In the genomic region with DNA sequence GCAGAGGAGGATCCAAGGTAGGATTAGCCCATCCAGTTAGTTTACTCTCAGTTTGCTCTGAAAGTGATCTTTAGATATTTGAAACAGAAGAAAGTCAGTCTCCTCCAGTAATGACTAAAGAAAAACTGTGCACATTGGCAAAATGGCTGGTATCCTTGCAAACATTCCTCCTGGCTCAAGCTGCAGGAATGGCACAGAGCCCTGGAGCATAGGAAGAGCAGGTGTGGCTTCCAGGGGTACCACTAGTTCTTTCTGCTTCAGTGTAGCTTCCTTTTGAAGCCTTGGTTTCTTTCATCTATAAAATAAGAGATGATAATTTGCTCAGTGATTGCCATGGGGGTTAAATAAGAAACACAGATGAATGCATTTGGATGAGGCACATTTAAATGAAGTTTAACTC, we compare ENCODE assay signal across 26 cellular contexts.
"Had no signal": no experiment of that assay in that cellular context is flagged by ENCODE, and none has a peak within 500 bp of the region (broad histone marks: within the 10 kb centered on the region; RNA-seq: fewer than 3 reads in every experiment).

No MANE protein-coding gene starts in this region.

- H3K4me3 Mint-ChIP-seq: activated CD4-positive, alpha-beta memory T cell treated with anti-CD3 and anti-CD28 coated beads, Interleukin-2, amount 10 ng/mL, durations not matched to agents 7 days and 5 days; activated CD4-positive, alpha-beta T cell treated with anti-CD3 and anti-CD28 coated beads, Interleukin-2, amount 10 ng/mL, durations not matched to agents 7 days and 5 days; activated T-cell treated with anti-CD3 and anti-CD28 coated beads, Interleukin-2, amount 50 U/mL, for 24 hours; immature natural killer cell; natural killer cell treated with Interleukin-12 subunit alpha and Interleukin-12 subunit beta and Interleukin-15 and Interleukin-18, amount 100 ng/mL, for 72 hours; stimulated activated naive CD8-positive, alpha-beta T cell treated with anti-CD3 and anti-CD28 coated beads, Interleukin-15, Interleukin-2, amounts not matched to agents 100 ng/mL and 50 ng/mL, for 24 hours; type B pancreatic cell; WTC11 had no signal

- H3K9me3 Mint-ChIP-seq: activated CD4-positive, alpha-beta T cell treated with anti-CD3 and anti-CD28 coated beads, Interleukin-2, amount 10 ng/mL, durations not matched to agents 7 days and 5 days; natural killer cell treated with Interleukin-12 subunit alpha and Interleukin-12 subunit beta and Interleukin-15 and Interleukin-18, amount 100 ng/mL, for 72 hours; type B pancreatic cell had no signal

- ATAC-seq: mucosa of descending colon; natural killer cell treated with Interleukin-12 subunit alpha and Interleukin-12 subunit beta and Interleukin-15 and Interleukin-18, amount 100 ng/mL, for 72 hours; WTC11 had no signal

- H3K27ac Mint-ChIP-seq: activated CD4-positive, alpha-beta memory T cell treated with anti-CD3 and anti-CD28 coated beads, Interleukin-2, amount 10 ng/mL, durations not matched to agents 7 days and 5 days; activated CD4-positive, alpha-beta T cell treated with anti-CD3 and anti-CD28 coated beads, Interleukin-2, amount 10 ng/mL, durations not matched to agents 7 days and 5 days; activated T-cell treated with anti-CD3 and anti-CD28 coated beads, Interleukin-2, amount 50 U/mL, for 24 hours; immature natural killer cell; natural killer cell treated with Interleukin-12 subunit alpha and Interleukin-12 subunit beta and Interleukin-15 and Interleukin-18, amount 100 ng/mL, for 72 hours; stimulated activated naive CD8-positive, alpha-beta T cell treated with anti-CD3 and anti-CD28 coated beads, Interleukin-15, Interleukin-2, amounts not matched to agents 100 ng/mL and 50 ng/mL, for 24 hours; type B pancreatic cell; WTC11 had no signal

- H3K4me1 ChIP-seq: uterus had no signal

- DNase-seq: activated CD4-positive, alpha-beta memory T cell treated with anti-CD3 and anti-CD28 coated beads, Interleukin-2, amount 10 ng/mL, durations not matched to agents 7 days and 5 days; activated CD4-positive, alpha-beta T cell treated with anti-CD3 and anti-CD28 coated beads for 1 hour; activated CD4-positive, alpha-beta T cell treated with anti-CD3 and anti-CD28 coated beads, Interleukin-2, amount 10 ng/mL, durations not matched to agents 7 days and 5 days; activated CD8-positive, alpha-beta memory T cell treated with anti-CD3 and anti-CD28 coated beads, Interleukin-2, amount 50 U/mL, for 48 hours; activated gamma-delta T cell; activated naive CD4-positive, alpha-beta T cell treated with anti-CD3 and anti-CD28 coated beads, Interleukin-2, amount 50 U/mL, for 16 hours; activated T-cell treated with anti-CD3 and anti-CD28 coated beads, Interleukin-2, amount 50 U/mL, for 24 hours; amniotic stem cell; central memory CD4-positive, alpha-beta T cell; effector CD8-positive, alpha-beta T cell; heart left ventricle; hypothalamus; immature natural killer cell; mucosa of descending colon; posterior cingulate gyrus; right cardiac atrium; stimulated activated CD4-positive, alpha-beta T cell treated with anti-CD3 and anti-CD28 coated beads, Interleukin-12 subunit alpha, Interleukin-12 subunit beta, amount 100 ng/mL, for 4 hours; stimulated activated CD4-positive, alpha-beta T cell treated with anti-CD3 and anti-CD28 coated beads, Interleukin-4, amount 100 ng/mL, for 1 hour; T-helper 2 cell had no signal

- H3K36me3 Mint-ChIP-seq: immature natural killer cell; natural killer cell treated with Interleukin-12 subunit alpha and Interleukin-12 subunit beta and Interleukin-15 and Interleukin-18, amount 100 ng/mL, for 72 hours; type B pancreatic cell; WTC11 had no signal

- H3K9me3 ChIP-seq: mucosa of descending colon, thoracic aorta, uterus had no signal

- H3K4me3 ChIP-seq: heart left ventricle, mucosa of descending colon, thoracic aorta, uterus had no signal

- H3K36me3 ChIP-seq: heart left ventricle, thoracic aorta, uterus had no signal

- H3K27me3 ChIP-seq: heart left ventricle, uterus had no signal

- H3K27me3 Mint-ChIP-seq: activated CD4-positive, alpha-beta memory T cell treated with anti-CD3 and anti-CD28 coated beads, Interleukin-2, amount 10 ng/mL, durations not matched to agents 7 days and 5 days; activated T-cell treated with anti-CD3 and anti-CD28 coated beads, Interleukin-2, amount 50 U/mL, for 24 hours had no signal

- FAIRE-seq: colon had no signal

- H3K4me1 Mint-ChIP-seq: activated CD4-positive, alpha-beta memory T cell treated with anti-CD3 and anti-CD28 coated beads, Interleukin-2, amount 10 ng/mL, durations not matched to agents 7 days and 5 days; activated CD4-positive, alpha-beta T cell treated with anti-CD3 and anti-CD28 coated beads, Interleukin-2, amount 10 ng/mL, durations not matched to agents 7 days and 5 days; immature natural killer cell; WTC11 had no signal

- H3K27ac ChIP-seq: heart left ventricle, thoracic aorta had no signal
